ENCODE assay signal across 11 cellular contexts in genomic region chr2:19819097-19820065, GRCh38.
DNase-seq lines count a peak whose midpoint lies in the region; ATAC-seq and TF ChIP-seq lines count a peak whose summit lies in the region.
"Had no signal": no experiment of that assay in that cellular context is flagged by ENCODE, and none has a peak within 500 bp of the region (broad histone marks: within the 10 kb centered on the region; RNA-seq: fewer than 3 reads in every experiment).

No MANE protein-coding gene starts in this region.

- H3K27ac Mint-ChIP-seq in MCF 10A (ENCODE audit: low read depth, unreplicated experiment) = no peak overlapping the region
- H3K27ac Mint-ChIP-seq in activated CD4-positive, alpha-beta T cell treated with anti-CD3 and anti-CD28 coated beads, Interleukin-2, amount 10 ng/mL, durations not matched to agents 7 days and 5 days = no peak overlapping the region

- H3K27ac ChIP-seq in breast epithelium = no peak overlapping the region
- peak overlapping the region; percentile 8 to 18 for H3K27ac ChIP-seq in tibial artery
- H3K27ac ChIP-seq: 22Rv1, adrenal gland had no signal

- ATAC-seq in HG02798 (IDR thresholded peaks at IDR 0.05; ENCODE audit: poor library complexity, unreplicated experiment) = no peak

- H3K4me1 Mint-ChIP-seq in MCF 10A (ENCODE audit: insufficient read depth, unreplicated experiment) = no peaks in the 10 kb centered on the region
- H3K4me1 Mint-ChIP-seq in activated CD4-positive, alpha-beta T cell treated with anti-CD3 and anti-CD28 coated beads, Interleukin-2, amount 10 ng/mL, durations not matched to agents 7 days and 5 days = no peaks in the 10 kb centered on the region

- no peaks in the 10 kb centered on the region for H3K9me3 Mint-ChIP-seq in MCF 10A (ENCODE audit: unreplicated experiment)
- H3K9me3 Mint-ChIP-seq in activated CD4-positive, alpha-beta T cell treated with anti-CD3 and anti-CD28 coated beads, Interleukin-2, amount 10 ng/mL, durations not matched to agents 7 days and 5 days = no peaks in the 10 kb centered on the region

- no peak for TF ChIP-seq POLR2A in breast epithelium (IDR thresholded peaks at IDR 0.05)

- no TSS peak for BruUV-seq in MCF 10A (replicated peaks; lab: Mats Ljungman, UMichigan)

- H3K4me1 ChIP-seq in breast epithelium (no peaks in the 10 kb centered on the region), tibial artery (peaks cover 0 to 38% (median 17%) of the 10 kb centered on the region in 4 donors)
- H3K4me1 ChIP-seq: adrenal gland had no signal

- POLR2A ChIA-PET in MCF 10A (lab: Yijun Ruan, JAX) = interaction anchor here (0.9 kb wide), 1 partner anchor 23 kb away, joined by 4 read pairs; no protein-coding TSS in a partner anchor
- POLR2A ChIA-PET in activated CD4-positive, alpha-beta T cell treated with anti-CD3 and anti-CD28 coated beads, Interleukin-2, amount 10 ng/mL, durations not matched to agents 7 days and 5 days (lab: Charles Lee) = no interaction called here
- POLR2A ChIA-PET in GM10248 (lab: Yijun Ruan, JAX) = no interaction called here

- peak; percentile 93 for DNase-seq in MCF 10A (ENCODE audit: unreplicated experiment)
- DNase-seq in breast epithelium (ENCODE audit: low spot score in 2 of 2) = no peak
- peak; percentile 77 for DNase-seq in amniotic epithelial cell (ENCODE audit: low read depth)
- DNase-seq in glomerular visceral epithelial cell (ENCODE audit: extremely low spot score) = peak; percentile 30
- DNase-seq in tibial artery = no peak
- DNase-seq in activated CD4-positive, alpha-beta T cell treated with anti-CD3 and anti-CD28 coated beads, Interleukin-2, amount 10 ng/mL, durations not matched to agents 7 days and 5 days = no peak
- no peak for DNase-seq in GM10248 (ENCODE audit: extremely low spot score)
- DNase-seq: adrenal gland, NCI-H345 had no signal

- H3K36me3 ChIP-seq in breast epithelium (no peaks in the 10 kb centered on the region), tibial artery (no peaks in the 10 kb centered on the region)
- H3K36me3 ChIP-seq: adrenal gland had no signal

- no peak overlapping the region for H3K4me3 Mint-ChIP-seq in MCF 10A (ENCODE audit: unreplicated experiment)
- no peak overlapping the region for H3K4me3 Mint-ChIP-seq in activated CD4-positive, alpha-beta T cell treated with anti-CD3 and anti-CD28 coated beads, Interleukin-2, amount 10 ng/mL, durations not matched to agents 7 days and 5 days

- no peak for TF ChIP-seq CTCF in MCF 10A (IDR thresholded peaks at IDR 0.05; ENCODE audit: unreplicated experiment)
- TF ChIP-seq CTCF in breast epithelium (IDR thresholded peaks at IDR 0.05) = no peak
- no peak for TF ChIP-seq CTCF in tibial artery (IDR thresholded peaks at IDR 0.05)
- TF ChIP-seq CTCF in GM10248 (IDR thresholded peaks at IDR 0.05; ENCODE audit: control extremely low read depth, extremely low read depth, low read depth, missing control alignments) = no peak

- CTCF ChIA-PET in MCF 10A (lab: Yijun Ruan, JAX) = interaction anchor here (1.1 to 1.5 kb wide), 2 partner anchors 8 to 23 kb away, joined by 3 to 4 read pairs; no protein-coding TSS in a partner anchor
- CTCF ChIA-PET in activated CD4-positive, alpha-beta T cell treated with anti-CD3 and anti-CD28 coated beads, Interleukin-2, amount 10 ng/mL, durations not matched to agents 7 days and 5 days (lab: Charles Lee) = no interaction called here
- CTCF ChIA-PET in GM10248 (lab: Yijun Ruan, JAX) = interaction anchor here (0.7 to 0.9 kb wide), 2 partner anchors 8 to 132 kb away, joined by 3 read pairs; no protein-coding TSS in a partner anchor

- H3K9me3 ChIP-seq in breast epithelium (no peaks in the 10 kb centered on the region), tibial artery (no peaks in the 10 kb centered on the region)
- H3K9me3 ChIP-seq: adrenal gland had no signal

- no peaks in the 10 kb centered on the region for H3K36me3 Mint-ChIP-seq in MCF 10A (ENCODE audit: insufficient read depth, unreplicated experiment)
- no peaks in the 10 kb centered on the region for H3K36me3 Mint-ChIP-seq in activated CD4-positive, alpha-beta T cell treated with anti-CD3 and anti-CD28 coated beads, Interleukin-2, amount 10 ng/mL, durations not matched to agents 7 days and 5 days (ENCODE audit: low read depth)

- no peak overlapping the region for H3K4me3 ChIP-seq in breast epithelium
- no peak overlapping the region for H3K4me3 ChIP-seq in tibial artery
- H3K4me3 ChIP-seq: adrenal gland had no signal

- H3K27me3 Mint-ChIP-seq in MCF 10A (ENCODE audit: insufficient read depth, unreplicated experiment) = no peaks in the 10 kb centered on the region
- H3K27me3 Mint-ChIP-seq in activated CD4-positive, alpha-beta T cell treated with anti-CD3 and anti-CD28 coated beads, Interleukin-2, amount 10 ng/mL, durations not matched to agents 7 days and 5 days = peaks cover 14% of the 10 kb centered on the region

- H3K27me3 ChIP-seq in breast epithelium (no peaks in the 10 kb centered on the region), tibial artery (no peaks in the 10 kb centered on the region)
- H3K27me3 ChIP-seq: adrenal gland had no signal

- intact Hi-C loops in MCF 10A (cut with micrococcal nuclease) = no loop called here
- intact Hi-C loops in breast epithelium (cut with DNase I; ENCODE audit: low total_unique reads) = no loop called here
- intact Hi-C loops in tibial artery (cut with DNase I; ENCODE audit: low total_unique reads) = no loop called here

Comparison
In these comparisons a context has a peak if more than half of its experiments do, and no peak if none do; other contexts are left out.
1. DNase-seq: peak in MCF 10A (single experiment), amniotic epithelial cell (single experiment) and glomerular visceral epithelial cell (single experiment); none in breast epithelium (0 of 2), tibial artery (0 of 2), activated CD4-positive, alpha-beta T cell treated with anti-CD3 and anti-CD28 coated beads, Interleukin-2, amount 10 ng/mL, durations not matched to agents 7 days and 5 days (single experiment) and GM10248 (single experiment).
2. H3K27ac ChIP-seq: peak in tibial artery (2 of 2); none in breast epithelium (0 of 2).